In genomic region chr9:33721674-33722358, GRCh38 we compare ENCODE assay signal across 8 cellular contexts.
DNase-seq lines count a peak whose midpoint lies in the region; ATAC-seq, FAIRE-seq and TF ChIP-seq lines count a peak whose summit lies in the region.

No MANE protein-coding gene starts in this region.

- in situ Hi-C loops in T47D (cut with HindIII; ENCODE audit: low pct_unique_long_range_greater_than_20kb, low sequenced_read_pairs): no loop called here

- H3K9me3 ChIP-seq in kidney (ENCODE audit: control insufficient read depth in 1 of 2, low read length in 2 of 2): peaks cover 0 to 5% of the 10 kb centered on the region in 2 donors

- ATAC-seq in HG03025 (IDR thresholded peaks at IDR 0.05; ENCODE audit: low FRiP score, unreplicated experiment): peak; percentile 55
- no peak for ATAC-seq in HG03442 (IDR thresholded peaks at IDR 0.05; ENCODE audit: unreplicated experiment)

- H3K9ac ChIP-seq in kidney (ENCODE audit: low read length in 2 of 2): no peak overlapping the region

- intact Hi-C loops in kidney (cut with DNase I): loop anchor here (5.0 kb wide), 1 partner anchor 95 kb away; no protein-coding TSS in a partner anchor

- peaks cover 0 to 6% of the 10 kb centered on the region in 2 donors for H3K4me1 ChIP-seq in kidney (ENCODE audit: control insufficient read depth in 1 of 2, insufficient read depth in 1 of 2, low read depth in 1 of 2, low read length in 2 of 2)

- FAIRE-seq in kidney (lab: Jason Lieb, UNC): no peak

- TF ChIP-seq CTCF in GM12873 (IDR thresholded peaks at IDR 0.05; ENCODE audit: insufficient read depth, low read depth, low read length, missing control alignments): peak; percentile 100
- peak; percentile 94 for TF ChIP-seq CTCF in WI38 (IDR thresholded peaks at IDR 0.05; ENCODE audit: low read depth, low read length)
- peak; percentile 100 for TF ChIP-seq CTCF in kidney (IDR thresholded peaks at IDR 0.05; ENCODE audit: borderline replicate concordance, extremely low read depth, insufficient read depth)

- no peaks in the 10 kb centered on the region for H3K36me3 ChIP-seq in kidney (ENCODE audit: control insufficient read depth in 1 of 2, insufficient read depth in 2 of 2, low read length in 2 of 2)

- no peak overlapping the region for H3K4me3 ChIP-seq in WI38 (ENCODE audit: low read depth, low read length)
- no peak overlapping the region for H3K4me3 ChIP-seq in kidney (ENCODE audit: low read length in 2 of 2)

- H3K27ac ChIP-seq in kidney (ENCODE audit: low read depth in 2 of 2, low read length in 2 of 2): no peak overlapping the region

- peak; percentile 57 for DNase-seq in NCI-H2171 treated with DMSO at 0.1 percent for 48 hours (lab: John Stamatoyannopoulos, UW)
- DNase-seq in T47D (ENCODE audit: low read depth in 1 of 2, low spot score in 1 of 2): peak; percentile 42 to 79
- DNase-seq in kidney: peak; percentile 90
- peak; percentile 70 to 86 for DNase-seq in stimulated activated CD4-positive, alpha-beta T cell treated with anti-CD3 and anti-CD28 coated beads, Interleukin-1b, Interleukin-23, amount 100 ng/mL, for 1 hour (ENCODE audit: low read depth in 2 of 2)
